8 cellular contexts compared by ENCODE assay signal in the genomic region with DNA sequence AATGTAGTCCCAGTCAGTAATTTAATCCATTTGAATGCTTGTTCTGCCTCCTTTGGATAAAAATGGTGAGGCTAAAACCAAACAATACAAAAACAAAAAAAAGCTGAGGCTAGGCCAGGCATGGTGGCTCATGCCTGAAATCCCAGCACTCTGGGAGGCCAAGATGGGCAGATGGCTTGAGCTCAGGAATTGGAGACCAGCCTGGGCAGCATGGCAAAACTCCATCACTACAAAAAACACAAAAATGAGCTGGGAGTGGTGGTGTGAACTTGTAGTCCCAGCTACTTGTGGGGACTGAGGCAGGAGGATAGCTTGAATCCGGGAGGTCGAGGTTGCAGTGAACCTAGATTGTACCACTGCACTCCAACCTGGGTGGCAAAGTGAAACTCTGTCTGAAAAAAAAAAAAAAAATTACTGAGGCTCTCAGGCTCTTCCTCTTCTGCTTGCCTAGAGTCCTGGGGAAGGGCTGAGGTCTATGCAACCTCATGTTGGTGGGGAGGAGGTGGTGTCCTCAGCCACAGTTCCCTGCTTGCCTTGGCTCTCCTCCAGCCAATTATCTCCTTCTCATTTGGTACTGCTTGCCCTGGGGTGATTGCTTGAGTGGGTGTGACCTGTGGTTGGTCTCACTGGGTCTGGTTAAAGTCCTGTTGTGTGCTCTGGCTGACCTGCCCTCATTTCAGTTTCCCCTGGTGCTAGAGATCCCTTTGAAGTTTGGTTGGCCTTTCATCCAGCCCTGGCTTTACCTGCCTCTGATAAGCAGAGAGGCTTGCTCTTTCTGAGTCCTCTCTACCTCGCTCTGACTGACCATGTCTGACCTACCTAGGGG. TPM values are rescaled to one million over a fixed set of nuclear protein-coding genes. Genes with fewer than 3 reads are reported as not detected.
A peak's percentile ranks its signal among the peaks of the same experiment; 100 is the strongest.
DNase-seq lines count a peak whose midpoint lies in the region; ATAC-seq and TF ChIP-seq lines count a peak whose summit lies in the region.

No MANE protein-coding gene starts in this region.

- TF ChIP-seq CTCF in esophagus muscularis mucosa (IDR thresholded peaks at IDR 0.05), result no peak

- peak overlapping the region; percentile 79 for H3K27ac Mint-ChIP-seq in activated naive CD4-positive, alpha-beta T cell treated with anti-CD3 and anti-CD28 coated beads, Interleukin-2, amount 50 U/mL, for 24 hours

- peaks cover 13% of the 10 kb centered on the region for H3K9me3 Mint-ChIP-seq in activated naive CD4-positive, alpha-beta T cell treated with anti-CD3 and anti-CD28 coated beads, Interleukin-2, amount 50 U/mL, for 24 hours

- H3K36me3 Mint-ChIP-seq in activated naive CD4-positive, alpha-beta T cell treated with anti-CD3 and anti-CD28 coated beads, Interleukin-2, amount 50 U/mL, for 24 hours, result peaks cover 2% of the 10 kb centered on the region

- ATAC-seq in HG02870 (IDR thresholded peaks at IDR 0.05; ENCODE audit: unreplicated experiment), result peak; percentile 62

- intact Hi-C loops in esophagus muscularis mucosa (cut with DNase I), result no loop called here

- H3K4me1 ChIP-seq in esophagus muscularis mucosa, result peaks cover 0 to 5% (median 1%) of the 10 kb centered on the region in 4 donors

- H3K9me3 ChIP-seq in esophagus muscularis mucosa, result no peaks in the 10 kb centered on the region

- H3K4me1 Mint-ChIP-seq in activated naive CD4-positive, alpha-beta T cell treated with anti-CD3 and anti-CD28 coated beads, Interleukin-2, amount 50 U/mL, for 24 hours, result peaks cover 73% of the 10 kb centered on the region

- no peaks in the 10 kb centered on the region for H3K27me3 Mint-ChIP-seq in activated naive CD4-positive, alpha-beta T cell treated with anti-CD3 and anti-CD28 coated beads, Interleukin-2, amount 50 U/mL, for 24 hours

- 92% methylated on average over 3 of the region's 3 CpGs for WGBS in esophagus muscularis mucosa

- DNase-seq in activated naive CD4-positive, alpha-beta T cell (lab: John Stamatoyannopoulos, UW), result no peak
- DNase-seq in NCI-H446 treated with DMSO at 0.1 percent for 48 hours (lab: John Stamatoyannopoulos, UW) (peak; percentile 72), esophagus muscularis mucosa (ENCODE audit: extremely low spot score) (peak; percentile 83), NCI-H510A treated with DMSO at 0.1 percent for 48 hours (lab: John Stamatoyannopoulos, UW) (no peak), NCI-H1092 (lab: John Stamatoyannopoulos, UW) (no peak), germinal center (ENCODE audit: low spot score) (no peak)

- no peak overlapping the region for H3K27ac ChIP-seq in esophagus muscularis mucosa (replicated peaks in 1 of 4)

- TF ChIP-seq EP300 in esophagus muscularis mucosa (IDR thresholded peaks at IDR 0.05), result no peak

- peak overlapping the region; percentile 31 for H3K4me3 Mint-ChIP-seq in activated naive CD4-positive, alpha-beta T cell treated with anti-CD3 and anti-CD28 coated beads, Interleukin-2, amount 50 U/mL, for 24 hours

- no peaks in the 10 kb centered on the region for H3K27me3 ChIP-seq in esophagus muscularis mucosa

- no peak overlapping the region for H3K4me3 ChIP-seq in esophagus muscularis mucosa

- H3K36me3 ChIP-seq in esophagus muscularis mucosa, result no peaks in the 10 kb centered on the region

- TF ChIP-seq POLR2A in esophagus muscularis mucosa (IDR thresholded peaks at IDR 0.05; ENCODE audit: low read depth), result no peak

RNA-seq across cellular contexts. Expression of gene S1PR1, which starts 20.9 kb away (rescaled TPM):
- total RNA-seq in esophagus muscularis mucosa, result 10 to 100 TPM; 17.9 to 98.5 (median 77.4) TPM

Comparison
In these comparisons a context has a peak if more than half of its experiments do, and no peak if none do; other contexts are left out.
1. DNase-seq: peak in NCI-H446 treated with DMSO at 0.1 percent for 48 hours (single experiment) and esophagus muscularis mucosa (single experiment); none in activated naive CD4-positive, alpha-beta T cell (0 of 4), NCI-H510A treated with DMSO at 0.1 percent for 48 hours (single experiment), NCI-H1092 (single experiment) and germinal center (single experiment).